ENCODE assay signal across 10 cellular contexts in genomic region chr7:7251742-7252141, GRCh38.
DNase-seq lines count a peak whose midpoint lies in the region; ATAC-seq, FAIRE-seq and TF ChIP-seq lines count a peak whose summit lies in the region.
"Had no signal": no experiment of that assay in that cellular context is flagged by ENCODE, and none has a peak within 500 bp of the region (broad histone marks: within the 10 kb centered on the region; RNA-seq: fewer than 3 reads in every experiment).

No MANE protein-coding gene starts in this region.

- no peak for TF ChIP-seq CTCF in HepG2 (CRISPR knock-in tag; IDR thresholded peaks at IDR 0.05)

- no peak for TF ChIP-seq POLR2A in HepG2 (IDR thresholded peaks at IDR 0.05; ENCODE audit: insufficient read depth in 1 of 2, low read depth in 2 of 2, low read length in 2 of 2)

- H3K4me3 ChIP-seq in HepG2 (replicated peaks in 1 of 3; ENCODE audit: insufficient read depth in 1 of 3, low read depth in 2 of 3, low read length in 3 of 3) = no peak overlapping the region

- H3K4me1 Mint-ChIP-seq in activated T-helper 1 cell treated with anti-CD3 and anti-CD28 coated beads, Interleukin-12 subunit alpha, Interleukin-12 subunit beta, Interleukin-2, Interleukin-4 antibody, amounts not matched to agents 30 ng/mL and 10 ng/mL and 1 ng/mL, durations not matched to agents 14 hours and 24 hours and 36 hours (ENCODE audit: low read depth) = peaks cover 28% of the 10 kb centered on the region

- TF ChIP-seq RAD21 in HepG2 (CRISPR knock-in tag; IDR thresholded peaks at IDR 0.05) = no peak

- peak; percentile 94 for ATAC-seq in GM18520 (IDR thresholded peaks at IDR 0.05; ENCODE audit: unreplicated experiment)
- ATAC-seq in GM21786 (IDR thresholded peaks at IDR 0.05; ENCODE audit: unreplicated experiment) = peak; percentile 95
- ATAC-seq in HG03521 (IDR thresholded peaks at IDR 0.05; ENCODE audit: unreplicated experiment) = peak; percentile 98
- ATAC-seq in HepG2 = no peak
- ATAC-seq in SK-N-SH treated with all-trans-retinoic acid at 6 μM for 48 hours = no peak

- H3K27me3 Mint-ChIP-seq in activated T-helper 1 cell treated with anti-CD3 and anti-CD28 coated beads, Interleukin-12 subunit alpha, Interleukin-12 subunit beta, Interleukin-2, Interleukin-4 antibody, amounts not matched to agents 30 ng/mL and 10 ng/mL and 1 ng/mL, durations not matched to agents 14 hours and 24 hours and 36 hours (ENCODE audit: insufficient read depth) = no peaks in the 10 kb centered on the region
- H3K27me3 Mint-ChIP-seq: activated CD4-positive, alpha-beta memory T cell treated with anti-CD3 and anti-CD28 coated beads for 36 hours had no signal

- no peak for DNase-seq in HepG2 (ENCODE audit: low spot score)
- no peak for DNase-seq in stimulated activated CD4-positive, alpha-beta T cell treated with anti-CD3 and anti-CD28 coated beads, Interleukin-15, amount 100 ng/mL, for 24 hours
- no peak for DNase-seq in DMS 273 treated with DMSO at 0.1 percent for 48 hours (lab: John Stamatoyannopoulos, UW)
- DNase-seq in activated T-helper 1 cell treated with anti-CD3 and anti-CD28 coated beads, Interleukin-12 subunit alpha, Interleukin-12 subunit beta, Interleukin-2, Interleukin-4 antibody, amounts not matched to agents 30 ng/mL and 10 ng/mL and 1 ng/mL, durations not matched to agents 14 hours and 24 hours and 36 hours (ENCODE audit: low spot score) = no peak
- DNase-seq: activated CD4-positive, alpha-beta memory T cell treated with anti-CD3 and anti-CD28 coated beads for 36 hours; NCI-H1092 had no signal

- no peaks in the 10 kb centered on the region for H3K79me2 ChIP-seq in HepG2 (ENCODE audit: insufficient read depth, low read length)

- H3K9me3 ChIP-seq in HepG2 (ENCODE audit: low read length) = no peaks in the 10 kb centered on the region

- BruUV-seq in HepG2 (replicated peaks; lab: Mats Ljungman, UMichigan) = no TSS peak

- no peak for FAIRE-seq in HepG2 (lab: Jason Lieb, UNC)

- no peak overlapping the region for H3K4me2 ChIP-seq in HepG2 (ENCODE audit: low read depth, low read length)

- CTCF ChIA-PET in HepG2 (lab: Yijun Ruan, JAX; ENCODE audit: low intra/inter-chr PET ratio, low total read pairs) = no interaction called here

- 90% methylated on average over 2 of the region's 2 CpGs for WGBS in HepG2 (ENCODE audit: low lambda C conversion rate)

- H3K27me3 ChIP-seq in HepG2 (ENCODE audit: control insufficient read depth in 1 of 2, insufficient read depth in 2 of 2, low read length in 2 of 2) = no peaks in the 10 kb centered on the region

- no peak overlapping the region for H3K27ac Mint-ChIP-seq in activated T-helper 1 cell treated with anti-CD3 and anti-CD28 coated beads, Interleukin-12 subunit alpha, Interleukin-12 subunit beta, Interleukin-2, Interleukin-4 antibody, amounts not matched to agents 30 ng/mL and 10 ng/mL and 1 ng/mL, durations not matched to agents 14 hours and 24 hours and 36 hours
- H3K27ac Mint-ChIP-seq: activated CD4-positive, alpha-beta memory T cell treated with anti-CD3 and anti-CD28 coated beads for 36 hours had no signal

- no peak overlapping the region for H3K9ac ChIP-seq in HepG2 (ENCODE audit: insufficient read depth, low read depth, low read length)

- H2AFZ ChIP-seq in HepG2 (ENCODE audit: low read length) = no peak overlapping the region

- intact Hi-C loops in HepG2 (cut with micrococcal nuclease; ENCODE audit: unreplicated experiment) = no loop called here
- intact Hi-C loops in activated T-helper 1 cell treated with anti-CD3 and anti-CD28 coated beads, Interleukin-12 subunit alpha, Interleukin-12 subunit beta, Interleukin-2, Interleukin-4 antibody, amounts not matched to agents 30 ng/mL and 10 ng/mL and 1 ng/mL, durations not matched to agents 14 hours and 24 hours and 36 hours (cut with micrococcal nuclease) = no loop called here

- H4K20me1 ChIP-seq in HepG2 (ENCODE audit: insufficient read depth, low read length) = no peaks in the 10 kb centered on the region

- TF ChIP-seq EP300 in HepG2 (IDR thresholded peaks at IDR 0.05; ENCODE audit: low read depth in 2 of 2, low read length in 2 of 2) = no peak
- no peak for TF ChIP-seq EP300 in HepG2 (CRISPR knock-in tag; IDR thresholded peaks at IDR 0.05; ENCODE audit: borderline replicate concordance)

- no peak overlapping the region for H3K27ac ChIP-seq in HepG2 (ENCODE audit: extremely low read length, insufficient read depth, low read length)

- in situ Hi-C loops in HepG2 (cut with HindIII; ENCODE audit: extremely low pct_ligation_motif_present, low pct_unique_long_range_greater_than_20kb) = no loop called here

- no peak overlapping the region for H3K4me3 Mint-ChIP-seq in activated T-helper 1 cell treated with anti-CD3 and anti-CD28 coated beads, Interleukin-12 subunit alpha, Interleukin-12 subunit beta, Interleukin-2, Interleukin-4 antibody, amounts not matched to agents 30 ng/mL and 10 ng/mL and 1 ng/mL, durations not matched to agents 14 hours and 24 hours and 36 hours
- H3K4me3 Mint-ChIP-seq: activated CD4-positive, alpha-beta memory T cell treated with anti-CD3 and anti-CD28 coated beads for 36 hours had no signal

- no peaks in the 10 kb centered on the region for H3K9me3 Mint-ChIP-seq in activated T-helper 1 cell treated with anti-CD3 and anti-CD28 coated beads, Interleukin-12 subunit alpha, Interleukin-12 subunit beta, Interleukin-2, Interleukin-4 antibody, amounts not matched to agents 30 ng/mL and 10 ng/mL and 1 ng/mL, durations not matched to agents 14 hours and 24 hours and 36 hours
- H3K9me3 Mint-ChIP-seq: activated CD4-positive, alpha-beta memory T cell treated with anti-CD3 and anti-CD28 coated beads for 36 hours had no signal

- peaks cover 21% of the 10 kb centered on the region for H3K36me3 Mint-ChIP-seq in activated T-helper 1 cell treated with anti-CD3 and anti-CD28 coated beads, Interleukin-12 subunit alpha, Interleukin-12 subunit beta, Interleukin-2, Interleukin-4 antibody, amounts not matched to agents 30 ng/mL and 10 ng/mL and 1 ng/mL, durations not matched to agents 14 hours and 24 hours and 36 hours (ENCODE audit: low read depth)

- POLR2A ChIA-PET in HepG2 (lab: Yijun Ruan, JAX) = no interaction called here

- H3K4me1 ChIP-seq in HepG2 (ENCODE audit: insufficient read depth, low read length) = peaks cover 20% of the 10 kb centered on the region

- peaks cover 1 to 6% of the 10 kb centered on the region in 2 experiments; a peak in 4 of 5 replicates for H3K36me3 ChIP-seq in HepG2 (replicated peaks in 1 of 2; ENCODE audit: control insufficient read depth in 1 of 2, insufficient read depth in 2 of 2, low read length in 2 of 2)

TF ChIP-seq in HepG2, 621 proteins besides CTCF, POLR2A, EP300 and RAD21 (continues in another document):
- TF ChIP-seq SMYD3 (CRISPR knock-in tag; IDR thresholded peaks at IDR 0.05) (no peak), ZNF839 (CRISPR knock-in tag; IDR thresholded peaks at IDR 0.05; ENCODE audit: borderline replicate concordance) (no peak), RBM22 (optimal IDR thresholded peaks at IDR 0.05; ENCODE audit: low read length) (peak; percentile 63)

TF ChIP-seq in SK-N-SH treated with all-trans-retinoic acid at 6 μM for 48 hours, 23 proteins besides CTCF, POLR2A, EP300 and RAD21:
- TF ChIP-seq ZFP30 (CRISPR knock-in tag; IDR thresholded peaks at IDR 0.05) = no peak
- no peak for TF ChIP-seq CSDC2 (CRISPR knock-in tag; IDR thresholded peaks at IDR 0.05)
- no peak for TF ChIP-seq ZFP3 (CRISPR knock-in tag; IDR thresholded peaks at IDR 0.05)
- no peak for TF ChIP-seq POU6F1 (CRISPR knock-in tag; IDR thresholded peaks at IDR 0.05; ENCODE audit: borderline replicate concordance, low read depth)
- TF ChIP-seq ISL1 (CRISPR knock-in tag; IDR thresholded peaks at IDR 0.05) = no peak
- no peak for TF ChIP-seq PPARA (CRISPR knock-in tag; IDR thresholded peaks at IDR 0.05; ENCODE audit: borderline replicate concordance)
- TF ChIP-seq CREB5 (CRISPR knock-in tag; IDR thresholded peaks at IDR 0.05; ENCODE audit: low read depth) = no peak
- no peak for TF ChIP-seq ZC3H10 (CRISPR knock-in tag; IDR thresholded peaks at IDR 0.05)
TF ChIP-seq in SK-N-SH treated with all-trans-retinoic acid at 6 μM for 48 hours: peak in this region for 0.

Comparison
In these comparisons a context has a peak if more than half of its experiments do, and no peak if none do; other contexts are left out.
1. ATAC-seq: peak in GM18520 (single experiment), GM21786 (single experiment) and HG03521 (single experiment); none in HepG2 (single experiment) and SK-N-SH treated with all-trans-retinoic acid at 6 μM for 48 hours (single experiment).